ENCODE assay signal across 19 cellular contexts in genomic region chr12:25001311-25001710, GRCh38.
"Had no signal": no experiment of that assay in that cellular context is flagged by ENCODE, and none has a peak within 500 bp of the region (broad histone marks: within the 10 kb centered on the region; RNA-seq: fewer than 3 reads in every experiment).

No MANE protein-coding gene starts in this region.

- H3K36me3 ChIP-seq: transverse colon had no signal

- DNase-seq: activated CD4-positive, alpha-beta T cell treated with anti-CD3 and anti-CD28 coated beads, Interleukin-2, amount 50 U/mL, for 4 hours; activated CD4-positive, CD25-positive, alpha-beta regulatory T cell treated with anti-CD3 and anti-CD28 coated beads, Interleukin-2, amount 50 U/mL, for 72 hours; activated CD8-positive, alpha-beta memory T cell treated with anti-CD3 and anti-CD28 coated beads, Interleukin-2, amount 10 ng/mL, durations not matched to agents 7 days and 5 days; activated effector memory CD4-positive, alpha-beta T cell treated with Interleukin-2 at 50 U/mL for 16 hours; activated T-cell treated with anti-CD3 and anti-CD28 coated beads, Interleukin-2, amount 50 U/mL, for 24 hours; dorsolateral prefrontal cortex; foreskin fibroblast; mammary epithelial cell; nucleus accumbens; right cardiac atrium; small intestine; transverse colon had no signal

- H3K4me3 Mint-ChIP-seq: activated CD8-positive, alpha-beta memory T cell treated with anti-CD3 and anti-CD28 coated beads, Interleukin-2, amount 10 ng/mL, durations not matched to agents 7 days and 5 days; activated T-cell treated with anti-CD3 and anti-CD28 coated beads, Interleukin-2, amount 50 U/mL, for 24 hours; natural killer cell treated with Interleukin-12 subunit alpha and Interleukin-12 subunit beta and Interleukin-15 and Interleukin-18, amount 100 ng/mL, for 72 hours; T-helper 2 cell treated with Interferon-gamma antibody and Interleukin-4, amounts not matched to agents 5 μg/mL and 100 μg/mL, for 36 hours had no signal

- H3K9me3 Mint-ChIP-seq: activated naive CD4-positive, alpha-beta T cell treated with anti-CD3 and anti-CD28 coated beads, Interleukin-2, amount 50 U/mL, for 72 hours; activated T-cell treated with anti-CD3 and anti-CD28 coated beads, Interleukin-2, amount 50 U/mL, for 24 hours; natural killer cell treated with Interleukin-12 subunit alpha and Interleukin-12 subunit beta and Interleukin-15 and Interleukin-18, amount 100 ng/mL, for 72 hours; T-helper 2 cell treated with Interferon-gamma antibody and Interleukin-4, amounts not matched to agents 5 μg/mL and 100 μg/mL, for 36 hours had no signal

- H3K27me3 ChIP-seq: dorsolateral prefrontal cortex, transverse colon had no signal

- H3K36me3 Mint-ChIP-seq: activated CD8-positive, alpha-beta memory T cell treated with anti-CD3 and anti-CD28 coated beads, Interleukin-2, amount 10 ng/mL, durations not matched to agents 7 days and 5 days; activated naive CD4-positive, alpha-beta T cell treated with anti-CD3 and anti-CD28 coated beads, Interleukin-2, amount 50 U/mL, for 72 hours; natural killer cell treated with Interleukin-12 subunit alpha and Interleukin-12 subunit beta and Interleukin-15 and Interleukin-18, amount 100 ng/mL, for 72 hours had no signal

- H3K4me3 ChIP-seq: dorsolateral prefrontal cortex, transverse colon had no signal

- H3K27me3 Mint-ChIP-seq: activated CD8-positive, alpha-beta memory T cell treated with anti-CD3 and anti-CD28 coated beads, Interleukin-2, amount 10 ng/mL, durations not matched to agents 7 days and 5 days; progenitor cell of endocrine pancreas had no signal

- ATAC-seq: activated CD8-positive, alpha-beta memory T cell treated with anti-CD3 and anti-CD28 coated beads, Interleukin-2, amount 10 ng/mL, durations not matched to agents 7 days and 5 days; activated naive CD4-positive, alpha-beta T cell treated with anti-CD3 and anti-CD28 coated beads, Interleukin-2, amount 50 U/mL, for 72 hours; esophagus mucosa; left lobe of liver; natural killer cell treated with Interleukin-12 subunit alpha and Interleukin-12 subunit beta and Interleukin-15 and Interleukin-18, amount 100 ng/mL, for 72 hours; right cardiac atrium had no signal

- H3K9me3 ChIP-seq: transverse colon had no signal

- FAIRE-seq: islet of Langerhans, small intestine had no signal

- H3K27ac ChIP-seq: dorsolateral prefrontal cortex, transverse colon had no signal

- H3K27ac Mint-ChIP-seq: activated CD8-positive, alpha-beta memory T cell treated with anti-CD3 and anti-CD28 coated beads, Interleukin-2, amount 10 ng/mL, durations not matched to agents 7 days and 5 days; activated naive CD4-positive, alpha-beta T cell treated with anti-CD3 and anti-CD28 coated beads, Interleukin-2, amount 50 U/mL, for 72 hours; activated T-cell treated with anti-CD3 and anti-CD28 coated beads, Interleukin-2, amount 50 U/mL, for 24 hours; natural killer cell treated with Interleukin-12 subunit alpha and Interleukin-12 subunit beta and Interleukin-15 and Interleukin-18, amount 100 ng/mL, for 72 hours; progenitor cell of endocrine pancreas; T-helper 2 cell treated with Interferon-gamma antibody and Interleukin-4, amounts not matched to agents 5 μg/mL and 100 μg/mL, for 36 hours had no signal
